In genomic region chr11:66330931-66331330, GRCh38 we compare ENCODE assay signal across 19 cellular contexts. TPM values are rescaled to one million over a fixed set of nuclear protein-coding genes. Genes with fewer than 3 reads are reported as not detected.
A peak's percentile ranks its signal among the peaks of the same experiment; 100 is the strongest.
DNase-seq lines count a peak whose midpoint lies in the region; ATAC-seq and TF ChIP-seq lines count a peak whose summit lies in the region.
"Had no signal": no experiment of that assay in that cellular context is flagged by ENCODE, and none has a peak within 500 bp of the region (broad histone marks: within the 10 kb centered on the region; RNA-seq: fewer than 3 reads in every experiment).

No MANE protein-coding gene starts in this region.

- peaks cover 52% of the 10 kb centered on the region for H3K36me3 ChIP-seq in SJSA1
- H3K36me3 ChIP-seq in lower lobe of right lung = peaks cover 18% of the 10 kb centered on the region

- H3K9me3 Mint-ChIP-seq in activated naive CD4-positive, alpha-beta T cell treated with anti-CD3 and anti-CD28 coated beads, Interleukin-2, amount 50 U/mL, for 72 hours = no peaks in the 10 kb centered on the region
- H3K9me3 Mint-ChIP-seq: GM23338 had no signal

- intact Hi-C loops in lower lobe of right lung (cut with DNase I) = no loop called here

- H3K27me3 ChIP-seq in SJSA1 (replicated peaks) (no peaks in the 10 kb centered on the region), lower lobe of right lung (ENCODE audit: low read depth) (no peaks in the 10 kb centered on the region)
- H3K27me3 ChIP-seq: Peyer's patch had no signal

- H3K36me3 Mint-ChIP-seq in activated naive CD4-positive, alpha-beta T cell treated with anti-CD3 and anti-CD28 coated beads, Interleukin-2, amount 50 U/mL, for 72 hours = no peaks in the 10 kb centered on the region

- H3K9me3 ChIP-seq in SJSA1 (replicated peaks) (no peaks in the 10 kb centered on the region), lower lobe of right lung (no peaks in the 10 kb centered on the region)
- H3K9me3 ChIP-seq: Peyer's patch had no signal

- DNase-seq in 8988T (peak; percentile 31), D341Med (ENCODE audit: low spot score) (peak; percentile 41), SJSA1 (ENCODE audit: low read depth in 1 of 2, low spot score in 2 of 2) (peak; percentile 99), lower lobe of right lung (peak; percentile 36), epidermal melanocyte (ENCODE audit: insufficient read length, low spot score) (no peak), RKO (ENCODE audit: low spot score) (no peak)
- no peak for DNase-seq in activated naive CD4-positive, alpha-beta T cell treated with anti-CD3 and anti-CD28 coated beads, Interleukin-2, amount 50 U/mL, for 72 hours (ENCODE audit: low spot score in 2 of 2)
- DNase-seq: DMS 273 treated with DMSO at 0.1 percent for 48 hours, NCI-H1105, NCI-H1694, NCI-H2081 treated with DMSO at 0.1 percent for 48 hours, NCI-H446 treated with DMSO at 0.1 percent for 48 hours, NCI-H69, Peyer's patch, SIG-M5 had no signal

- H3K4me3 ChIP-seq in SJSA1 (no peak overlapping the region), lower lobe of right lung (no peak overlapping the region)
- H3K4me3 ChIP-seq: GM23338, K562, Peyer's patch had no signal

- H3K27ac ChIP-seq in SJSA1 (peak overlapping the region; percentile 94), lower lobe of right lung (no peak overlapping the region)
- H3K27ac ChIP-seq: C4-2B, Peyer's patch had no signal

- H3K4me1 ChIP-seq in SJSA1 (replicated peaks) (peaks cover 82% of the 10 kb centered on the region), lower lobe of right lung (peaks cover 41% of the 10 kb centered on the region)

- no peak overlapping the region for H3K27ac Mint-ChIP-seq in activated naive CD4-positive, alpha-beta T cell treated with anti-CD3 and anti-CD28 coated beads, Interleukin-2, amount 50 U/mL, for 72 hours
- H3K27ac Mint-ChIP-seq: GM23338 had no signal

- ATAC-seq in lower lobe of right lung = no peak
- ATAC-seq in activated naive CD4-positive, alpha-beta T cell treated with anti-CD3 and anti-CD28 coated beads, Interleukin-2, amount 50 U/mL, for 72 hours = no peak
- ATAC-seq: GM23338, HCT116 had no signal

- no peak for TF ChIP-seq CTCF in lower lobe of right lung (IDR thresholded peaks at IDR 0.05)

RNA-seq across cellular contexts. Expression of gene RIN1, which starts 5.3 kb away (rescaled TPM):
- 44.9 and 58.0 TPM in 2 replicates for total RNA-seq in SJSA1 (2014; rRNA removed; shearing (Covaris generic))
- total RNA-seq in lower lobe of right lung = 8.2 TPM
- 1 to 10 TPM; 2.6 to 4.9 TPM for total RNA-seq in activated naive CD4-positive, alpha-beta T cell treated with anti-CD3 and anti-CD28 coated beads, Interleukin-2, amount 50 U/mL, for 72 hours

RNA-seq across cellular contexts. Expression of gene BRMS1, which starts 14.0 kb away (rescaled TPM):
- total RNA-seq in SJSA1 (2014; rRNA removed; shearing (Covaris generic)) = 170 and 189 TPM in 2 replicates
- total RNA-seq in lower lobe of right lung = 37.8 TPM
- 10 to 100 TPM; 32.1 to 33.5 TPM for total RNA-seq in activated naive CD4-positive, alpha-beta T cell treated with anti-CD3 and anti-CD28 coated beads, Interleukin-2, amount 50 U/mL, for 72 hours

RNA-seq across cellular contexts. Expression of gene CD248, which starts 14.1 kb away (rescaled TPM):
- total RNA-seq in SJSA1 (2014; rRNA removed; shearing (Covaris generic)) = 576 and 629 TPM in 2 replicates
- 28.7 TPM for total RNA-seq in lower lobe of right lung
- under 1 TPM; 0.31 to 0.36 TPM for total RNA-seq in activated naive CD4-positive, alpha-beta T cell treated with anti-CD3 and anti-CD28 coated beads, Interleukin-2, amount 50 U/mL, for 72 hours

RNA-seq across cellular contexts. Expression of gene B4GAT1, which starts 16.5 kb away (rescaled TPM):
- total RNA-seq in SJSA1 (2014; rRNA removed; shearing (Covaris generic)) = 44.1 and 46.5 TPM in 2 replicates
- 22.6 TPM for total RNA-seq in lower lobe of right lung
- total RNA-seq in activated naive CD4-positive, alpha-beta T cell treated with anti-CD3 and anti-CD28 coated beads, Interleukin-2, amount 50 U/mL, for 72 hours = 1 to 10 TPM; 6.5 to 8.9 TPM

RNA-seq across cellular contexts. Expression of gene TMEM151A, which starts 39.2 kb away (rescaled TPM):
- 0.60 and 0.61 TPM in 2 replicates for total RNA-seq in SJSA1 (2014; rRNA removed; shearing (Covaris generic))
- total RNA-seq in lower lobe of right lung = not detected
- not detected for total RNA-seq in activated naive CD4-positive, alpha-beta T cell treated with anti-CD3 and anti-CD28 coated beads, Interleukin-2, amount 50 U/mL, for 72 hours
- total RNA-seq: K562 had no signal

Comparison
In these comparisons a context has a peak if more than half of its experiments do, and no peak if none do; other contexts are left out.
1. DNase-seq: peak in 8988T (single experiment), D341Med (single experiment), SJSA1 (2 of 2) and lower lobe of right lung (single experiment); none in epidermal melanocyte (single experiment), activated naive CD4-positive, alpha-beta T cell treated with anti-CD3 and anti-CD28 coated beads, Interleukin-2, amount 50 U/mL, for 72 hours (0 of 2) and RKO (single experiment).
2. RNA of gene CD248, which starts 14.1 kb away (total RNA-seq): 576 to 629 TPM in SJSA1 and 28.7 TPM in lower lobe of right lung (single experiment); 0.31 to 0.36 TPM in activated naive CD4-positive, alpha-beta T cell treated with anti-CD3 and anti-CD28 coated beads, Interleukin-2, amount 50 U/mL, for 72 hours; every median in the first group is over 10 times any median in the second.